Comparison of ENCODE assay signal across 1 cellular context in the genomic region with DNA sequence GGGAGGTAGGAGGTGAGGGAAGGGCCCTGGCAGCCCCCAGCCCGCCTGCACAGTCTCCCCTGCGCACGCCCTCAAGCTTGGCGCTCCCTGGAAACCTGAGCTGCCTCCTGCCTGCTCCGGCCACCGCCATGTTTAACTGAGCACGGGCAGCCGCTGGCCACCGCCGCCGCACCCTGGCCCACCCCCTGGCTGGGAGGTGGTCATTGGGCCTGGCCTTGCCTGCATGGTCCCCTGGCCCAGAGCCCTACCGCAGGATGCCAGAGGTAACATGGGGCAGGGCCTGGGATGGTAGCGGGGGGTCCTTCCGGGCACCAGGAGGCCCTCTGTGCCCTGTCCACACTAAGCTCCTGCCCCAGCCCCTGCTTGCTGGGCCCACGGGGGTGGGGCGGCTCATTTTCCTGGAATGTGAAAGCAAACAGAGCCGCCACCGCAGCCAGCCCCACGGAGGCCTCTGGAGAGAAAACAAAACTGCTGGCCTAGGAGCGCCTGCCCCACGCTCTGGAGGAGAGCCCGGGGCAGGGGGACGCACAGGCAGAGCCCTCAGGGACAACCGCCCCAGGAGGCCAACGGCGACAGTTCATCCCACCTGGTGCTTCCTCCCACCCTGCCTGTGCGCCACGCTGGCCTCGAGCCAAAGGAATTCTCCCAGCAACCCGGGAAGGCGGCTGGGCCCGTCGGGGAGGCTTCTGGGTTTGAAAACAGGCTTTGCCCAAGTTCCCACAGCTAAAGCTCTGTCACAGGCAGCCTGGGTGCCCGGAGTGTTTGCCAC.
A peak's percentile ranks its signal among the peaks of the same experiment; 100 is the strongest.
TF ChIP-seq lines count a peak whose summit lies in the region.

No MANE protein-coding gene starts in this region.

TF ChIP-seq in HepG2, 621 proteins besides CTCF, POLR2A, EP300 and RAD21 (continued from another document and continues in another):
- TF ChIP-seq ZNF326 (CRISPR knock-in tag; IDR thresholded peaks at IDR 0.05; ENCODE audit: borderline replicate concordance) (no peak), ZNF615 (CRISPR knock-in tag; IDR thresholded peaks at IDR 0.05; ENCODE audit: borderline replicate concordance) (no peak), TAF1 (CRISPR knock-in tag; IDR thresholded peaks at IDR 0.05) (peak; percentile 86), SOX6 (IDR thresholded peaks at IDR 0.05) (no peak), SOX6 (CRISPR knock-in tag; IDR thresholded peaks at IDR 0.05) (peak; percentile 83), KLF13 (CRISPR knock-in tag; IDR thresholded peaks at IDR 0.05) (0 out of 2 replicates have a peak, but pooled peaks have one; percentile 58), NR2F6 (IDR thresholded peaks at IDR 0.05) (peak; percentile 74), NR2F6 (CRISPR knock-in tag; IDR thresholded peaks at IDR 0.05) (peak; percentile 75), ZNF766 (CRISPR knock-in tag; IDR thresholded peaks at IDR 0.05; ENCODE audit: borderline replicate concordance) (no peak), ELF3 (CRISPR knock-in tag; IDR thresholded peaks at IDR 0.05) (0 out of 2 replicates have a peak, but pooled peaks have one; percentile 52), SMYD3 (CRISPR knock-in tag; IDR thresholded peaks at IDR 0.05) (no peak), NKX3-1 (CRISPR knock-in tag; IDR thresholded peaks at IDR 0.05) (peak; percentile 82; the same call in 1 of the 2 replicates), ZNF235 (CRISPR knock-in tag; IDR thresholded peaks at IDR 0.05; ENCODE audit: borderline replicate concordance) (peak; percentile 61; the same call in 1 of the 2 replicates), ZNF17 (CRISPR knock-in tag; IDR thresholded peaks at IDR 0.05) (no peak), ZNF878 (CRISPR knock-in tag; IDR thresholded peaks at IDR 0.05) (0 out of 2 replicates have a peak, but pooled peaks have one; percentile 43), SAP130 (CRISPR knock-in tag; IDR thresholded peaks at IDR 0.05; ENCODE audit: low read depth) (peak; percentile 81), AGO1 (IDR thresholded peaks at IDR 0.05; ENCODE audit: low read depth, low read length, poor library complexity, severe bottlenecking) (no peak), HOXA7 (CRISPR knock-in tag; IDR thresholded peaks at IDR 0.05) (no peak), PHB2 (IDR thresholded peaks at IDR 0.05; ENCODE audit: partially characterized antibody) (no peak), JDP2 (CRISPR knock-in tag; IDR thresholded peaks at IDR 0.05; ENCODE audit: borderline replicate concordance) (no peak), ZFP62 (CRISPR knock-in tag; IDR thresholded peaks at IDR 0.05) (no peak), SP2 (CRISPR knock-in tag; IDR thresholded peaks at IDR 0.05) (no peak), ZSCAN30 (CRISPR knock-in tag; IDR thresholded peaks at IDR 0.05) (no peak), NCOR1 (IDR thresholded peaks at IDR 0.05; ENCODE audit: borderline replicate concordance, low read length) (no peak), SP140L (CRISPR knock-in tag; IDR thresholded peaks at IDR 0.05; ENCODE audit: borderline replicate concordance) (no peak), ZNF598 (CRISPR knock-in tag; IDR thresholded peaks at IDR 0.05; ENCODE audit: borderline replicate concordance) (0 out of 2 replicates have a peak, but pooled peaks have one; percentile 25), ZFP1 (CRISPR knock-in tag; IDR thresholded peaks at IDR 0.05) (no peak), PTBP1 (IDR thresholded peaks at IDR 0.05; ENCODE audit: low read depth, low read length, poor library complexity, severe bottlenecking) (no peak)
- TF ChIP-seq, protein P1, sequence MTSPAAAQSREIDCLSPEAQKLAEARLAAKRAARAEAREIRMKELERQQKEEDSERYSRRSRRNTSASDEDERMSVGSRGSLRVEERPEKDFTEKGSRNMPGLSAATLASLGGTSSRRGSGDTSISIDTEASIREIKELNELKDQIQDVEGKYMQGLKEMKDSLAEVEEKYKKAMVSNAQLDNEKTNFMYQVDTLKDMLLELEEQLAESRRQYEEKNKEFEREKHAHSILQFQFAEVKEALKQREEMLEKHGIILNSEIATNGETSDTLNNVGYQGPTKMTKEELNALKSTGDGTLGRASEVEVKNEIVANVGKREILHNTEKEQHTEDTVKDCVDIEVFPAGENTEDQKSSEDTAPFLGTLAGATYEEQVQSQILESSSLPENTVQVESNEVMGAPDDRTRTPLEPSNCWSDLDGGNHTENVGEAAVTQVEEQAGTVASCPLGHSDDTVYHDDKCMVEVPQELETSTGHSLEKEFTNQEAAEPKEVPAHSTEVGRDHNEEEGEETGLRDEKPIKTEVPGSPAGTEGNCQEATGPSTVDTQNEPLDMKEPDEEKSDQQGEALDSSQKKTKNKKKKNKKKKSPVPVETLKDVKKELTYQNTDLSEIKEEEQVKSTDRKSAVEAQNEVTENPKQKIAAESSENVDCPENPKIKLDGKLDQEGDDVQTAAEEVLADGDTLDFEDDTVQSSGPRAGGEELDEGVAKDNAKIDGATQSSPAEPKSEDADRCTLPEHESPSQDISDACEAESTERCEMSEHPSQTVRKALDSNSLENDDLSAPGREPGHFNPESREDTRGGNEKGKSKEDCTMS (CRISPR knock-in tag; conservative IDR thresholded peaks at IDR 0.05): no peak
- TF ChIP-seq, protein P2, sequence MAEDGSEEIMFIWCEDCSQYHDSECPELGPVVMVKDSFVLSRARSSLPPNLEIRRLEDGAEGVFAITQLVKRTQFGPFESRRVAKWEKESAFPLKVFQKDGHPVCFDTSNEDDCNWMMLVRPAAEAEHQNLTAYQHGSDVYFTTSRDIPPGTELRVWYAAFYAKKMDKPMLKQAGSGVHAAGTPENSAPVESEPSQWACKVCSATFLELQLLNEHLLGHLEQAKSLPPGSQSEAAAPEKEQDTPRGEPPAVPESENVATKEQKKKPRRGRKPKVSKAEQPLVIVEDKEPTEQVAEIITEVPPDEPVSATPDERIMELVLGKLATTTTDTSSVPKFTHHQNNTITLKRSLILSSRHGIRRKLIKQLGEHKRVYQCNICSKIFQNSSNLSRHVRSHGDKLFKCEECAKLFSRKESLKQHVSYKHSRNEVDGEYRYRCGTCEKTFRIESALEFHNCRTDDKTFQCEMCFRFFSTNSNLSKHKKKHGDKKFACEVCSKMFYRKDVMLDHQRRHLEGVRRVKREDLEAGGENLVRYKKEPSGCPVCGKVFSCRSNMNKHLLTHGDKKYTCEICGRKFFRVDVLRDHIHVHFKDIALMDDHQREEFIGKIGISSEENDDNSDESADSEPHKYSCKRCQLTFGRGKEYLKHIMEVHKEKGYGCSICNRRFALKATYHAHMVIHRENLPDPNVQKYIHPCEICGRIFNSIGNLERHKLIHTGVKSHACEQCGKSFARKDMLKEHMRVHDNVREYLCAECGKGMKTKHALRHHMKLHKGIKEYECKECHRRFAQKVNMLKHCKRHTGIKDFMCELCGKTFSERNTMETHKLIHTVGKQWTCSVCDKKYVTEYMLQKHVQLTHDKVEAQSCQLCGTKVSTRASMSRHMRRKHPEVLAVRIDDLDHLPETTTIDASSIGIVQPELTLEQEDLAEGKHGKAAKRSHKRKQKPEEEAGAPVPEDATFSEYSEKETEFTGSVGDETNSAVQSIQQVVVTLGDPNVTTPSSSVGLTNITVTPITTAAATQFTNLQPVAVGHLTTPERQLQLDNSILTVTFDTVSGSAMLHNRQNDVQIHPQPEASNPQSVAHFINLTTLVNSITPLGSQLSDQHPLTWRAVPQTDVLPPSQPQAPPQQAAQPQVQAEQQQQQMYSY (CRISPR knock-in tag; IDR thresholded peaks at IDR 0.05): peak; percentile 92; the same call in 1 of the 2 replicates
- TF ChIP-seq, protein P3, sequence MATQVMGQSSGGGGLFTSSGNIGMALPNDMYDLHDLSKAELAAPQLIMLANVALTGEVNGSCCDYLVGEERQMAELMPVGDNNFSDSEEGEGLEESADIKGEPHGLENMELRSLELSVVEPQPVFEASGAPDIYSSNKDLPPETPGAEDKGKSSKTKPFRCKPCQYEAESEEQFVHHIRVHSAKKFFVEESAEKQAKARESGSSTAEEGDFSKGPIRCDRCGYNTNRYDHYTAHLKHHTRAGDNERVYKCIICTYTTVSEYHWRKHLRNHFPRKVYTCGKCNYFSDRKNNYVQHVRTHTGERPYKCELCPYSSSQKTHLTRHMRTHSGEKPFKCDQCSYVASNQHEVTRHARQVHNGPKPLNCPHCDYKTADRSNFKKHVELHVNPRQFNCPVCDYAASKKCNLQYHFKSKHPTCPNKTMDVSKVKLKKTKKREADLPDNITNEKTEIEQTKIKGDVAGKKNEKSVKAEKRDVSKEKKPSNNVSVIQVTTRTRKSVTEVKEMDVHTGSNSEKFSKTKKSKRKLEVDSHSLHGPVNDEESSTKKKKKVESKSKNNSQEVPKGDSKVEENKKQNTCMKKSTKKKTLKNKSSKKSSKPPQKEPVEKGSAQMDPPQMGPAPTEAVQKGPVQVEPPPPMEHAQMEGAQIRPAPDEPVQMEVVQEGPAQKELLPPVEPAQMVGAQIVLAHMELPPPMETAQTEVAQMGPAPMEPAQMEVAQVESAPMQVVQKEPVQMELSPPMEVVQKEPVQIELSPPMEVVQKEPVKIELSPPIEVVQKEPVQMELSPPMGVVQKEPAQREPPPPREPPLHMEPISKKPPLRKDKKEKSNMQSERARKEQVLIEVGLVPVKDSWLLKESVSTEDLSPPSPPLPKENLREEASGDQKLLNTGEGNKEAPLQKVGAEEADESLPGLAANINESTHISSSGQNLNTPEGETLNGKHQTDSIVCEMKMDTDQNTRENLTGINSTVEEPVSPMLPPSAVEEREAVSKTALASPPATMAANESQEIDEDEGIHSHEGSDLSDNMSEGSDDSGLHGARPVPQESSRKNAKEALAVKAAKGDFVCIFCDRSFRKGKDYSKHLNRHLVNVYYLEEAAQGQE (IDR thresholded peaks at IDR 0.05; ENCODE audit: borderline replicate concordance in 1 of 2, low read depth in 1 of 2, low read length in 2 of 2): no peak
- TF ChIP-seq, protein P4, sequence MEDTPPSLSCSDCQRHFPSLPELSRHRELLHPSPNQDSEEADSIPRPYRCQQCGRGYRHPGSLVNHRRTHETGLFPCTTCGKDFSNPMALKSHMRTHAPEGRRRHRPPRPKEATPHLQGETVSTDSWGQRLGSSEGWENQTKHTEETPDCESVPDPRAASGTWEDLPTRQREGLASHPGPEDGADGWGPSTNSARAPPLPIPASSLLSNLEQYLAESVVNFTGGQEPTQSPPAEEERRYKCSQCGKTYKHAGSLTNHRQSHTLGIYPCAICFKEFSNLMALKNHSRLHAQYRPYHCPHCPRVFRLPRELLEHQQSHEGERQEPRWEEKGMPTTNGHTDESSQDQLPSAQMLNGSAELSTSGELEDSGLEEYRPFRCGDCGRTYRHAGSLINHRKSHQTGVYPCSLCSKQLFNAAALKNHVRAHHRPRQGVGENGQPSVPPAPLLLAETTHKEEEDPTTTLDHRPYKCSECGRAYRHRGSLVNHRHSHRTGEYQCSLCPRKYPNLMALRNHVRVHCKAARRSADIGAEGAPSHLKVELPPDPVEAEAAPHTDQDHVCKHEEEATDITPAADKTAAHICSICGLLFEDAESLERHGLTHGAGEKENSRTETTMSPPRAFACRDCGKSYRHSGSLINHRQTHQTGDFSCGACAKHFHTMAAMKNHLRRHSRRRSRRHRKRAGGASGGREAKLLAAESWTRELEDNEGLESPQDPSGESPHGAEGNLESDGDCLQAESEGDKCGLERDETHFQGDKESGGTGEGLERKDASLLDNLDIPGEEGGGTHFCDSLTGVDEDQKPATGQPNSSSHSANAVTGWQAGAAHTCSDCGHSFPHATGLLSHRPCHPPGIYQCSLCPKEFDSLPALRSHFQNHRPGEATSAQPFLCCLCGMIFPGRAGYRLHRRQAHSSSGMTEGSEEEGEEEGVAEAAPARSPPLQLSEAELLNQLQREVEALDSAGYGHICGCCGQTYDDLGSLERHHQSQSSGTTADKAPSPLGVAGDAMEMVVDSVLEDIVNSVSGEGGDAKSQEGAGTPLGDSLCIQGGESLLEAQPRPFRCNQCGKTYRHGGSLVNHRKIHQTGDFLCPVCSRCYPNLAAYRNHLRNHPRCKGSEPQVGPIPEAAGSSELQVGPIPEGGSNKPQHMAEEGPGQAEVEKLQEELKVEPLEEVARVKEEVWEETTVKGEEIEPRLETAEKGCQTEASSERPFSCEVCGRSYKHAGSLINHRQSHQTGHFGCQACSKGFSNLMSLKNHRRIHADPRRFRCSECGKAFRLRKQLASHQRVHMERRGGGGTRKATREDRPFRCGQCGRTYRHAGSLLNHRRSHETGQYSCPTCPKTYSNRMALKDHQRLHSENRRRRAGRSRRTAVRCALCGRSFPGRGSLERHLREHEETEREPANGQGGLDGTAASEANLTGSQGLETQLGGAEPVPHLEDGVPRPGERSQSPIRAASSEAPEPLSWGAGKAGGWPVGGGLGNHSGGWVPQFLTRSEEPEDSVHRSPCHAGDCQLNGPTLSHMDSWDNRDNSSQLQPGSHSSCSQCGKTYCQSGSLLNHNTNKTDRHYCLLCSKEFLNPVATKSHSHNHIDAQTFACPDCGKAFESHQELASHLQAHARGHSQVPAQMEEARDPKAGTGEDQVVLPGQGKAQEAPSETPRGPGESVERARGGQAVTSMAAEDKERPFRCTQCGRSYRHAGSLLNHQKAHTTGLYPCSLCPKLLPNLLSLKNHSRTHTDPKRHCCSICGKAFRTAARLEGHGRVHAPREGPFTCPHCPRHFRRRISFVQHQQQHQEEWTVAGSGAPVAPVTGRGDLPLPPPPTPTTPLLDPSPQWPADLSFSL (CRISPR knock-in tag; IDR thresholded peaks at IDR 0.05): no peak
- TF ChIP-seq, protein P5, sequence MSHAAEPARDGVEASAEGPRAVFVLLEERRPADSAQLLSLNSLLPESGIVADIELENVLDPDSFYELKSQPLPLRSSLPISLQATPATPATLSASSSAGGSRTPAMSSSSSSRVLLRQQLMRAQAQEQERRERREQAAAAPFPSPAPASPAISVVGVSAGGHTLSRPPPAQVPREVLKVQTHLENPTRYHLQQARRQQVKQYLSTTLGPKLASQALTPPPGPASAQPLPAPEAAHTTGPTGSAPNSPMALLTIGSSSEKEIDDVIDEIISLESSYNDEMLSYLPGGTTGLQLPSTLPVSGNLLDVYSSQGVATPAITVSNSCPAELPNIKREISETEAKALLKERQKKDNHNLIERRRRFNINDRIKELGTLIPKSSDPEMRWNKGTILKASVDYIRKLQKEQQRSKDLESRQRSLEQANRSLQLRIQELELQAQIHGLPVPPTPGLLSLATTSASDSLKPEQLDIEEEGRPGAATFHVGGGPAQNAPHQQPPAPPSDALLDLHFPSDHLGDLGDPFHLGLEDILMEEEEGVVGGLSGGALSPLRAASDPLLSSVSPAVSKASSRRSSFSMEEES (CRISPR knock-in tag; IDR thresholded peaks at IDR 0.05): peak; percentile 60; the same call in 1 of the 2 replicates
- TF ChIP-seq, protein P6, sequence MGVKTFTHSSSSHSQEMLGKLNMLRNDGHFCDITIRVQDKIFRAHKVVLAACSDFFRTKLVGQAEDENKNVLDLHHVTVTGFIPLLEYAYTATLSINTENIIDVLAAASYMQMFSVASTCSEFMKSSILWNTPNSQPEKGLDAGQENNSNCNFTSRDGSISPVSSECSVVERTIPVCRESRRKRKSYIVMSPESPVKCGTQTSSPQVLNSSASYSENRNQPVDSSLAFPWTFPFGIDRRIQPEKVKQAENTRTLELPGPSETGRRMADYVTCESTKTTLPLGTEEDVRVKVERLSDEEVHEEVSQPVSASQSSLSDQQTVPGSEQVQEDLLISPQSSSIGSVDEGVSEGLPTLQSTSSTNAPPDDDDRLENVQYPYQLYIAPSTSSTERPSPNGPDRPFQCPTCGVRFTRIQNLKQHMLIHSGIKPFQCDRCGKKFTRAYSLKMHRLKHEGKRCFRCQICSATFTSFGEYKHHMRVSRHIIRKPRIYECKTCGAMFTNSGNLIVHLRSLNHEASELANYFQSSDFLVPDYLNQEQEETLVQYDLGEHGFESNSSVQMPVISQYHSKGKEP (CRISPR knock-in tag; IDR thresholded peaks at IDR 0.05): no peak
